In the genomic region with DNA sequence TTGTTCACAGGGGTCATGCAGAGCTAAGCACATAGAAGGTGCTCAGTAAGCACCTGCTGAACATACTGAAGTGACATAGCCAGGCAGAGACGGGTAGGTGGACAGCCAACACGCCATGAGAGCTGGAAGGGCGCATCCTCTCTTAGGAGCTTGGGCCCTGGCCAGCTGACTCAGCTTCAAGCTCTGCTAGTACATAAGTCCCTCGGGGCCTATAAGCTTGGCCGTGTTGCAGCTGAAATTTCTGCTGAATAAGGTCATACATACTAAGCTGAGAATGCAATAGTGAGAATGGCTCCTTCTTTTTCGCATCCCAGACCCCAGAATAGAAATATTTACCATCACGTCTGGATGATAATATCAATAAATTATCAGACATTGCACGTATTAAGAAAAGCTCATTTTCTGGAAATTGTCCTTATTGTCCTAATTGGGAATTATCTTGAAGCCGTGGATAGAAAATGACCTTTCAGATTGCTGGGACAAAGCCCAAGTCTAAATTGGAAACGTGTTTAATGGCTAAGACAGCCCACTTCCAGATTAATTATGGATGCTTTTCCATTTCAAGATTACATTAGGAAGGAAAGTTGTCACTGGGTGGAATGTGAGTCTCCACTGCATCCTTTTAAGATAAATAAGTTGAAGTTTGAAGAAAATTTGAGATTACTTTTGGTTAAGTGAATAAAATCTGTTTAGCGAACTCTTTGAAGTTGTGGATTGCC, we compare ENCODE assay signal across 8 cellular contexts.
A peak's percentile ranks its signal among the peaks of the same experiment; 100 is the strongest.
DNase-seq lines count a peak whose midpoint lies in the region; ATAC-seq, FAIRE-seq and TF ChIP-seq lines count a peak whose summit lies in the region.

No MANE protein-coding gene starts in this region.

- H3K4me1 ChIP-seq in A549 (no peaks in the 10 kb centered on the region), K562 (replicated peaks in 1 of 2; ENCODE audit: control insufficient read depth in 2 of 2, insufficient read depth in 2 of 2, low read length in 2 of 2) (peaks cover 0 to 3% of the 10 kb centered on the region in 2 experiments; a peak in 1 of 5 replicates), left lung (no peaks in the 10 kb centered on the region)

- DNase-seq in A549 (ENCODE audit: low read depth in 1 of 2, low spot score in 1 of 2) (peak in 1 of 2 experiments; percentile 33), HPDE6-E6E7 (ENCODE audit: extremely low spot score) (peak; percentile 17), K562 (ENCODE audit: extremely low read depth in 1 of 4, low spot score in 3 of 4) (no peak), left lung (peak in 1 of 2 donors; percentile 35), hepatic stellate cell (ENCODE audit: low spot score) (no peak), AG08396 (ENCODE audit: low spot score) (no peak)
- no peak for DNase-seq in NK-92 treated with Interleukin-12 subunit alpha and Interleukin-12 subunit beta, amount 100 ng/mL, for 24 hours (lab: John Stamatoyannopoulos, UW)
- no peak for DNase-seq in activated CD4-positive, alpha-beta T cell treated with anti-CD3 and anti-CD28 coated beads for 1 hour

- CTCF ChIA-PET in A549 (lab: Yijun Ruan, JAX), result interaction anchor here (0.6 to 1.1 kb wide), 4 partner anchors 40 to 408 kb away, joined by 3 to 4 read pairs (median 3); no protein-coding TSS in a partner anchor
- CTCF ChIA-PET in K562 (lab: Yijun Ruan, JAX; ENCODE audit: low intra/inter-chr PET ratio), result no interaction called here

- intact Hi-C loops in K562 (cut with micrococcal nuclease), result no loop called here
- intact Hi-C loops in left lung (cut with DNase I), result no loop called here

- TF ChIP-seq RAD21 in A549 (conservative IDR thresholded peaks at IDR 0.05 in 1 of 2, IDR thresholded peaks at IDR 0.05 in 1 of 2) (no peak), K562 (CRISPR knock-in tag; conservative IDR thresholded peaks at IDR 0.05 in 1 of 2, IDR thresholded peaks at IDR 0.05 in 1 of 2) (no peak)

- H4K20me1 ChIP-seq in K562 (replicated peaks; ENCODE audit: control insufficient read depth, insufficient read depth, low read length), result no peaks in the 10 kb centered on the region

- BruUV-seq in K562 (replicated peaks; lab: Mats Ljungman, UMichigan), result no TSS peak

- no peak overlapping the region for H3K27ac ChIP-seq in A549
- H3K27ac ChIP-seq in K562 (ENCODE audit: extremely low read depth, low read depth, low read length), result no peak overlapping the region
- H3K27ac ChIP-seq in left lung, result no peak overlapping the region

- TF ChIP-seq CTCF in A549 (IDR thresholded peaks at IDR 0.05) (no peak), K562 (IDR thresholded peaks at IDR 0.05 in 2 of 3, conservative IDR thresholded peaks at IDR 0.05 in 1 of 3; ENCODE audit: insufficient read depth in 2 of 3, low read depth in 1 of 3, low read length in 3 of 3) (no peak), left lung (IDR thresholded peaks at IDR 0.05) (no peak)

- H2AFZ ChIP-seq in K562 (ENCODE audit: low read depth, low read length), result 0 out of 2 replicates have a peak overlapping the region, but pooled peaks have one; percentile 10

- H3K9me3 ChIP-seq in A549 (no peaks in the 10 kb centered on the region), K562 (replicated peaks; ENCODE audit: control insufficient read depth, insufficient read depth, low read depth, low read length) (no peaks in the 10 kb centered on the region), left lung (no peaks in the 10 kb centered on the region)

- H3K36me3 ChIP-seq in K562 (ENCODE audit: control insufficient read depth, insufficient read depth, low read length) (no peaks in the 10 kb centered on the region), left lung (no peaks in the 10 kb centered on the region)

- TF ChIP-seq EP300 in A549 (IDR thresholded peaks at IDR 0.05) (no peak), K562 (IDR thresholded peaks at IDR 0.05; ENCODE audit: low read length) (no peak)

- H3K4me3 ChIP-seq in A549, result no peak overlapping the region
- no peak overlapping the region for H3K4me3 ChIP-seq in K562
- H3K4me3 ChIP-seq in left lung, result no peak overlapping the region

- POLR2A ChIA-PET in A549 (lab: Yijun Ruan, JAX) (no interaction called here), K562 (lab: Yijun Ruan, JAX) (interaction anchor here (1.0 to 1.4 kb wide), 2 partner anchors 9 to 10 kb away, joined by 3 read pairs; no protein-coding TSS in a partner anchor)

- FAIRE-seq in A549 (lab: Jason Lieb, UNC), result no peak
- FAIRE-seq in K562 (lab: Jason Lieb, UNC), result no peak

- no peak overlapping the region for H3K9ac ChIP-seq in K562 (ENCODE audit: insufficient read depth in 1 of 2, low read depth in 2 of 2, low read length in 2 of 2)

- 25% methylated on average over 11 of the region's 11 CpGs for WGBS in A549 (ENCODE audit: missing lambda C conversion rate)
- 1% methylated on average over 11 of the region's 11 CpGs for WGBS in K562 (ENCODE audit: insufficient coverage, low coverage, missing lambda C conversion rate)

- no peaks in the 10 kb centered on the region for H3K79me2 ChIP-seq in K562 (ENCODE audit: control insufficient read depth, insufficient read depth, low read length)

- no peaks in the 10 kb centered on the region for H3K9me1 ChIP-seq in K562 (ENCODE audit: control insufficient read depth, insufficient read depth, low read length)

- TF ChIP-seq POLR2A in A549 (IDR thresholded peaks at IDR 0.05; ENCODE audit: low read length), result no peak
- TF ChIP-seq POLR2A in K562 (conservative IDR thresholded peaks at IDR 0.05), result no peak

- in situ Hi-C loops in K562 (cut with MboI), result no loop called here

- H3K4me2 ChIP-seq in A549 (no peak overlapping the region), K562 (ENCODE audit: insufficient read depth, low read length) (no peak overlapping the region)

- H3K27me3 ChIP-seq in K562 (ENCODE audit: control insufficient read depth in 2 of 2, insufficient read depth in 2 of 2, low read length in 2 of 2), result peaks cover 0 to 5% of the 10 kb centered on the region in 2 experiments; a peak in 1 of 5 replicates
- H3K27me3 ChIP-seq in left lung, result no peaks in the 10 kb centered on the region

- ATAC-seq in A549, result peak; percentile 58 to 68; a peak in 5 of 6 replicates
- ATAC-seq in K562, result no peak
- peak; percentile 44 for ATAC-seq in left lung

TF ChIP-seq in A549, 52 proteins besides CTCF, POLR2A, EP300 and RAD21:
- TF ChIP-seq SMC3 (IDR thresholded peaks at IDR 0.05), result no peak
- peak; percentile 56 for TF ChIP-seq MAFK (IDR thresholded peaks at IDR 0.05; ENCODE audit: partially characterized antibody)

TF ChIP-seq in K562, 482 proteins besides CTCF, POLR2A, EP300 and RAD21:
- TF ChIP-seq PHF8 (IDR thresholded peaks at IDR 0.05; ENCODE audit: borderline replicate concordance, low read length) (no peak), HNRNPL (IDR thresholded peaks at IDR 0.05; ENCODE audit: low read depth, low read length) (no peak), ETV1 (tag; conservative IDR thresholded peaks at IDR 0.05; ENCODE audit: low read depth) (no peak), NCOR1 (IDR thresholded peaks at IDR 0.05) (no peak), SRSF1 (IDR thresholded peaks at IDR 0.05; ENCODE audit: low read depth, low read length) (no peak), TBP (optimal IDR thresholded peaks at IDR 0.05; ENCODE audit: low read depth, low read length) (no peak), GABPB2 (CRISPR knock-in tag; conservative IDR thresholded peaks at IDR 0.05) (no peak), PRPF4 (IDR thresholded peaks at IDR 0.05; ENCODE audit: insufficient read depth, low read depth, low read length, poor library complexity, severe bottlenecking) (no peak), NR1H2 (CRISPR knock-in tag; IDR thresholded peaks at IDR 0.05) (no peak)
- TF ChIP-seq, protein P1, sequence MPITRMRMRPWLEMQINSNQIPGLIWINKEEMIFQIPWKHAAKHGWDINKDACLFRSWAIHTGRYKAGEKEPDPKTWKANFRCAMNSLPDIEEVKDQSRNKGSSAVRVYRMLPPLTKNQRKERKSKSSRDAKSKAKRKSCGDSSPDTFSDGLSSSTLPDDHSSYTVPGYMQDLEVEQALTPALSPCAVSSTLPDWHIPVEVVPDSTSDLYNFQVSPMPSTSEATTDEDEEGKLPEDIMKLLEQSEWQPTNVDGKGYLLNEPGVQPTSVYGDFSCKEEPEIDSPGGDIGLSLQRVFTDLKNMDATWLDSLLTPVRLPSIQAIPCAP (CRISPR knock-in tag; IDR thresholded peaks at IDR 0.05; ENCODE audit: borderline replicate concordance), result no peak
TF ChIP-seq in K562: peak in this region for 0.

Comparison
In these comparisons a context has a peak if more than half of its experiments do, and no peak if none do; other contexts are left out.
1. Of the 35 proteins assayed by ChIP-seq in both K562 and A549: peak only in K562: none; only in A549: MAFK; in both: none; in neither: 34.